In genomic region chr12:25959069-25959961, GRCh38 we compare ENCODE assay signal across 8 cellular contexts. TPM values are rescaled to one million over a fixed set of nuclear protein-coding genes. Genes with fewer than 3 reads are reported as not detected.
A peak's percentile ranks its signal among the peaks of the same experiment; 100 is the strongest.
DNase-seq lines count a peak whose midpoint lies in the region; ATAC-seq and TF ChIP-seq lines count a peak whose summit lies in the region.

No MANE protein-coding gene starts in this region.

- peak overlapping the region; percentile 74 for H3K4me3 Mint-ChIP-seq in activated naive CD8-positive, alpha-beta T cell treated with anti-CD3 and anti-CD28 coated beads for 36 hours
- H3K4me3 Mint-ChIP-seq in neural crest cell: peak overlapping the region; percentile 93

- H3K9me3 Mint-ChIP-seq in activated naive CD8-positive, alpha-beta T cell treated with anti-CD3 and anti-CD28 coated beads for 36 hours: peaks cover 1% of the 10 kb centered on the region
- no peaks in the 10 kb centered on the region for H3K9me3 Mint-ChIP-seq in neural crest cell

- H3K27me3 Mint-ChIP-seq in activated naive CD8-positive, alpha-beta T cell treated with anti-CD3 and anti-CD28 coated beads for 36 hours: peaks cover 82% of the 10 kb centered on the region
- no peaks in the 10 kb centered on the region for H3K27me3 Mint-ChIP-seq in neural crest cell (ENCODE audit: low read depth)

- TF ChIP-seq CTCF in neural crest cell (conservative IDR thresholded peaks at IDR 0.05): no peak

- no peak overlapping the region for H3K27ac Mint-ChIP-seq in activated naive CD8-positive, alpha-beta T cell treated with anti-CD3 and anti-CD28 coated beads for 36 hours
- H3K27ac Mint-ChIP-seq in neural crest cell (ENCODE audit: unreplicated experiment): peak overlapping the region; percentile 94

- ATAC-seq in GM21515 (IDR thresholded peaks at IDR 0.05; ENCODE audit: unreplicated experiment) (peak; percentile 20), GM21390 (IDR thresholded peaks at IDR 0.05; ENCODE audit: unreplicated experiment) (no peak), HG02623 (IDR thresholded peaks at IDR 0.05; ENCODE audit: unreplicated experiment) (no peak)

- no peaks in the 10 kb centered on the region for H3K36me3 Mint-ChIP-seq in activated naive CD8-positive, alpha-beta T cell treated with anti-CD3 and anti-CD28 coated beads for 36 hours
- H3K36me3 Mint-ChIP-seq in neural crest cell (ENCODE audit: low read depth): peaks cover 8% of the 10 kb centered on the region

- peak; percentile 44 for DNase-seq in CD1c-positive myeloid dendritic cell (ENCODE audit: extremely low spot score)
- DNase-seq in NAMALWA (ENCODE audit: low spot score): peak; percentile 11
- DNase-seq in activated naive CD8-positive, alpha-beta T cell treated with anti-CD3 and anti-CD28 coated beads for 36 hours: peak; percentile 26
- peak; percentile 74 for DNase-seq in globus pallidus (ENCODE audit: low spot score)
- peak; percentile 24 for DNase-seq in neural crest cell (ENCODE audit: low read depth, low spot score)

- H3K4me1 Mint-ChIP-seq in activated naive CD8-positive, alpha-beta T cell treated with anti-CD3 and anti-CD28 coated beads for 36 hours: peaks cover 9% of the 10 kb centered on the region
- H3K4me1 Mint-ChIP-seq in neural crest cell: peaks cover 60% of the 10 kb centered on the region

RNA-seq across cellular contexts. Expression of gene RASSF8, which starts 0.8 kb away (rescaled TPM):
- under 1 TPM in 1 of 2 experiments, not detected in 1; 0.18 TPM for total RNA-seq in activated naive CD8-positive, alpha-beta T cell treated with anti-CD3 and anti-CD28 coated beads for 36 hours
- 47.0 and 50.5 TPM in 2 replicates for total RNA-seq in neural crest cell

Comparison
In these comparisons a context has a peak if more than half of its experiments do, and no peak if none do; other contexts are left out.
1. DNase-seq: peak in every context shown above with its lines; median percentile 74 in globus pallidus; 44 in CD1c-positive myeloid dendritic cell; 26 in activated naive CD8-positive, alpha-beta T cell treated with anti-CD3 and anti-CD28 coated beads for 36 hours; 24 in neural crest cell; 11 in NAMALWA.
2. RNA of gene RASSF8, which starts 0.8 kb away (total RNA-seq): 47.0 to 50.5 TPM in neural crest cell; 0.18 TPM in activated naive CD8-positive, alpha-beta T cell treated with anti-CD3 and anti-CD28 coated beads for 36 hours; every median in the first group is over 10 times any median in the second.